25 cellular contexts compared by ENCODE assay signal in genomic region chr18:3891245-3891644, GRCh38.
"Had no signal": no experiment of that assay in that cellular context is flagged by ENCODE, and none has a peak within 500 bp of the region (broad histone marks: within the 10 kb centered on the region; RNA-seq: fewer than 3 reads in every experiment).

No MANE protein-coding gene starts in this region.

- FAIRE-seq: colon, frontal cortex, kidney had no signal

- H3K4me1 Mint-ChIP-seq: naive thymus-derived CD4-positive, alpha-beta T cell had no signal

- H3K79me2 ChIP-seq: hepatocyte had no signal

- H3K4me3 Mint-ChIP-seq: immature natural killer cell; mesothelial cell of epicardium; naive thymus-derived CD4-positive, alpha-beta T cell had no signal

- H3K9me3 Mint-ChIP-seq: mesothelial cell of epicardium had no signal

- ATAC-seq: foreskin keratinocyte; gastroesophageal sphincter; left colon; left lobe of liver; lower lobe of right lung; mucosa of descending colon; naive thymus-derived CD4-positive, alpha-beta T cell had no signal

- H3K27ac Mint-ChIP-seq: immature natural killer cell; mesothelial cell of epicardium; naive thymus-derived CD4-positive, alpha-beta T cell had no signal

- H3K27ac ChIP-seq: coronary artery, esophagus muscularis mucosa, foreskin keratinocyte, gastroesophageal sphincter, heart left ventricle, hepatocyte, left ventricle myocardium inferior, lower lobe of right lung had no signal

- H3K9me3 ChIP-seq: esophagus muscularis mucosa, gastroesophageal sphincter, heart left ventricle, left ventricle myocardium inferior, lower lobe of right lung, mucosa of descending colon had no signal

- H3K4me1 ChIP-seq: esophagus muscularis mucosa, foreskin keratinocyte, gastroesophageal sphincter had no signal

- H3K4me2 ChIP-seq: hepatocyte had no signal

- H3K36me3 ChIP-seq: esophagus muscularis mucosa, gastroesophageal sphincter, heart left ventricle, left ventricle myocardium inferior, lower lobe of right lung had no signal

- H3K36me3 Mint-ChIP-seq: immature natural killer cell; mesothelial cell of epicardium; naive thymus-derived CD4-positive, alpha-beta T cell had no signal

- H3K4me3 ChIP-seq: coronary artery, dorsolateral prefrontal cortex, esophagus muscularis mucosa, gastroesophageal sphincter, heart left ventricle, hepatocyte, left ventricle myocardium inferior, lower lobe of right lung, mucosa of descending colon had no signal

- H2AFZ ChIP-seq: hepatocyte had no signal

- DNase-seq: dermis blood vessel endothelial cell; dorsolateral prefrontal cortex; effector CD4-positive, alpha-beta T cell; effector memory CD4-positive, alpha-beta T cell; foreskin keratinocyte; heart left ventricle; hypothalamus; immature natural killer cell; islet precursor cell; kidney; kidney glomerular epithelial cell; left colon; left ventricle myocardium inferior; lower lobe of right lung; mesenchymal stem cell; mucosa of descending colon; naive thymus-derived CD4-positive, alpha-beta T cell had no signal

- H3K27me3 ChIP-seq: dorsolateral prefrontal cortex, esophagus muscularis mucosa, foreskin keratinocyte, gastroesophageal sphincter, heart left ventricle, hepatocyte had no signal
